In the genomic region with DNA sequence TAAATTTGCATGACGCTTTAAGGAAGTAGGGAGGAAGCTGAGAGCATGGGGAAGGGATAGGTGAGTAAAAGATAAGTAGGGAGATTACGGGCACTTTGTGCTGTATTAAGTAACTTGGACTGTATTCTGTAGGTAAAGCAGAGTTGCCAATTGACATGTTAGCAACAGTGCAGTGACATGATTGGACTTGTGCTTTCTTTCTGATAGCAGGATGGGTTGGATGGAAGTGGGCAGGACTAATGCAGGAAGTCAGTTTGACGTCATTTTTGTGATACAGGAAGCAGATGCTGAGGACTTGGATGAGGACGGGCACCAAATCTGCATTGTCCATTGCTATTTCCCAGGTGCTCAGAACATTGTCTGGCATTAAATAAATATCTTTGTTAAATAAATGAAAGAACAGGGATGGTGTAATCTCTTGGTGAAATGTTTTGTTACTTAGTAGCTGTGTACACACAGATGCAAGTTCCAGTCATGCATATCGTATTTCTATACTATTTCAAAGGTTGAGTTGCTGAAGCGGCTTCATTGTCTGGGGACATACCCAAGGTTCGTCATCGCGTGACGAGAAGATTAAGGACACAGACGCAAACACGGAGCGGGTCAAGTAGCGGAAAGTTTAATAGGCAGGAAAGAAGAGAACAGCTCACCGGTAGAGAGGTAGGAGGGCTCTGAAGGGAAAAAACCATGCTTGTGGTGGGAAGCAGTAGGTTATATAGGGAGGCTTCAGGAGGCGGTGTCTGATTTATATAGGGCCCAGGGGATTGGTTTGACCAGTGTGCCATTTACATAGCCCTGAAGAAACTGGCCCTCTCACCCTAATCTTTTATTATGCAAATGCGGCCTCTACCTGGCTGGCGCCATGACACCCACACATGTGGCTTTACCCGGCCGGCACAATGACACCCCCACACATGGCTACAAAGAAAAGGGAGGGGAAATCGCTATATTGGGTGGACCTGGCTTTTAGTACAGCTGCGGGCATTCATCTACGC, we compare ENCODE assay signal across 15 cellular contexts. TPM values are rescaled to one million over a fixed set of nuclear protein-coding genes. Genes with fewer than 3 reads are reported as not detected.
DNase-seq lines count a peak whose midpoint lies in the region; ATAC-seq, FAIRE-seq and TF ChIP-seq lines count a peak whose summit lies in the region.
"Had no signal": no experiment of that assay in that cellular context is flagged by ENCODE, and none has a peak within 500 bp of the region (broad histone marks: within the 10 kb centered on the region; RNA-seq: fewer than 3 reads in every experiment).

No MANE protein-coding gene starts in this region.

- H3K4me3 ChIP-seq in GM23248 (no peak overlapping the region), K562 (no peak overlapping the region), hepatocyte (no peak overlapping the region)
- H3K4me3 ChIP-seq: right atrium auricular region had no signal

- no peak for ATAC-seq in K562
- ATAC-seq: naive thymus-derived CD8-positive, alpha-beta T cell had no signal

- peaks cover 4% of the 10 kb centered on the region for H3K36me3 Mint-ChIP-seq in nephron progenitor cell (ENCODE audit: low read depth)
- H3K36me3 Mint-ChIP-seq: CD14-positive monocyte; naive thymus-derived CD8-positive, alpha-beta T cell had no signal

- H3K4me2 ChIP-seq in GM23248 (ENCODE audit: unreplicated experiment) (peak overlapping the region; percentile 42), K562 (ENCODE audit: insufficient read depth, low read length) (no peak overlapping the region; the same call in 1 of the 2 replicates), hepatocyte (no peak overlapping the region)

- TF ChIP-seq RAD21 in K562 (CRISPR knock-in tag; conservative IDR thresholded peaks at IDR 0.05 in 1 of 2, IDR thresholded peaks at IDR 0.05 in 1 of 2) = no peak

- H3K9me1 ChIP-seq in K562 (ENCODE audit: control insufficient read depth, insufficient read depth, low read length) = no peaks in the 10 kb centered on the region

- no peaks in the 10 kb centered on the region for H3K79me2 ChIP-seq in GM23248 (ENCODE audit: insufficient read depth)
- no peaks in the 10 kb centered on the region for H3K79me2 ChIP-seq in K562 (ENCODE audit: control insufficient read depth, insufficient read depth, low read length)
- H3K79me2 ChIP-seq in hepatocyte = no peaks in the 10 kb centered on the region

- H3K9me2 ChIP-seq in GM23248 (ENCODE audit: insufficient read depth) = no peaks in the 10 kb centered on the region
- no peaks in the 10 kb centered on the region for H3K9me2 ChIP-seq in hepatocyte (replicated peaks; ENCODE audit: insufficient read depth)

- H3K4me1 ChIP-seq in GM23248 (ENCODE audit: insufficient read depth) = no peaks in the 10 kb centered on the region
- H3K4me1 ChIP-seq in K562 (replicated peaks in 1 of 2; ENCODE audit: control insufficient read depth in 2 of 2, insufficient read depth in 2 of 2, low read length in 2 of 2) = no peaks in the 10 kb centered on the region
- H3K4me1 ChIP-seq in hepatocyte (ENCODE audit: insufficient read depth) = no peaks in the 10 kb centered on the region
- H3K4me1 ChIP-seq: right atrium auricular region had no signal

- H3K27ac ChIP-seq in GM23248 = no peak overlapping the region
- H3K27ac ChIP-seq in K562 (ENCODE audit: extremely low read depth, low read depth, low read length) = no peak overlapping the region
- H3K27ac ChIP-seq in hepatocyte = no peak overlapping the region
- H3K27ac ChIP-seq: right atrium auricular region had no signal

- no peaks in the 10 kb centered on the region for H3F3A ChIP-seq in GM23248 (ENCODE audit: insufficient read depth)

- H3K27me3 Mint-ChIP-seq in nephron progenitor cell (ENCODE audit: low read depth, poor library complexity) = no peaks in the 10 kb centered on the region

- no peak overlapping the region for H3K4me3 Mint-ChIP-seq in nephron progenitor cell
- H3K4me3 Mint-ChIP-seq: CD14-positive monocyte; dendritic cell treated with granulocyte-macrophage colony-stimulating factor and Interleukin-4, amounts not matched to agents 40 ng/mL and 50 ng/mL, for 4 days; naive thymus-derived CD8-positive, alpha-beta T cell had no signal

- H3K9me3 Mint-ChIP-seq in nephron progenitor cell = peaks cover 8% of the 10 kb centered on the region
- H3K9me3 Mint-ChIP-seq: dendritic cell treated with granulocyte-macrophage colony-stimulating factor and Interleukin-4, amounts not matched to agents 40 ng/mL and 50 ng/mL, for 4 days; naive thymus-derived CD8-positive, alpha-beta T cell had no signal

- TF ChIP-seq POLR2A in K562 (conservative IDR thresholded peaks at IDR 0.05) = no peak

- H3K9ac ChIP-seq in GM23248 (no peak overlapping the region), K562 (ENCODE audit: insufficient read depth in 1 of 2, low read depth in 2 of 2, low read length in 2 of 2) (no peak overlapping the region)

- no peak for FAIRE-seq in K562 (lab: Jason Lieb, UNC)

- peak overlapping the region; percentile 74 for H2AFZ ChIP-seq in GM23248
- H2AFZ ChIP-seq in K562 (ENCODE audit: low read depth, low read length) = peak overlapping the region; percentile 59
- H2AFZ ChIP-seq in hepatocyte = no peak overlapping the region

- BruUV-seq in K562 (replicated peaks; lab: Mats Ljungman, UMichigan) = no TSS peak

- H3K4me1 Mint-ChIP-seq in nephron progenitor cell = peaks cover 10% of the 10 kb centered on the region

- no peaks in the 10 kb centered on the region for H3K36me3 ChIP-seq in GM23248 (ENCODE audit: low read depth)
- H3K36me3 ChIP-seq in K562 (ENCODE audit: control insufficient read depth, insufficient read depth, low read length) = no peaks in the 10 kb centered on the region
- H3K36me3 ChIP-seq in hepatocyte (replicated peaks; ENCODE audit: insufficient read depth, low read depth) = no peaks in the 10 kb centered on the region
- H3K36me3 ChIP-seq: right atrium auricular region had no signal

- TF ChIP-seq CTCF in K562 (IDR thresholded peaks at IDR 0.05 in 2 of 3, conservative IDR thresholded peaks at IDR 0.05 in 1 of 3; ENCODE audit: insufficient read depth in 2 of 3, low read depth in 1 of 3, low read length in 3 of 3) (no peak), nephron progenitor cell (IDR thresholded peaks at IDR 0.05) (no peak), hepatocyte (IDR thresholded peaks at IDR 0.05; ENCODE audit: poor library complexity) (no peak)

- WGBS in GM23248 (ENCODE audit: low coverage in 1 of 2, low lambda C conversion rate in 2 of 2, missing lambda C conversion rate in 2 of 2), 2 experiments = 70 to 74% methylated on average over 23 of the region's 23 CpGs
- 58% methylated on average over 15 of the region's 23 CpGs for WGBS in K562 (ENCODE audit: insufficient coverage, low coverage, missing lambda C conversion rate)
- 90% methylated on average over 23 of the region's 23 CpGs for WGBS in hepatocyte (ENCODE audit: low lambda C conversion rate, missing lambda C conversion rate)

- H3K9me3 ChIP-seq in GM23248 (ENCODE audit: low read depth) = no peaks in the 10 kb centered on the region
- H3K9me3 ChIP-seq in K562 (replicated peaks; ENCODE audit: control insufficient read depth, insufficient read depth, low read depth, low read length) = no peaks in the 10 kb centered on the region
- H3K9me3 ChIP-seq in hepatocyte (ENCODE audit: low read depth) = no peaks in the 10 kb centered on the region
- H3K9me3 ChIP-seq: right atrium auricular region had no signal

- POLR2A ChIA-PET in K562 (lab: Yijun Ruan, JAX) = no interaction called here

- peak overlapping the region; percentile 63 for H3K27ac Mint-ChIP-seq in nephron progenitor cell
- H3K27ac Mint-ChIP-seq: CD14-positive monocyte; dendritic cell treated with granulocyte-macrophage colony-stimulating factor and Interleukin-4, amounts not matched to agents 40 ng/mL and 50 ng/mL, for 4 days had no signal

- CTCF ChIA-PET in K562 (lab: Yijun Ruan, JAX; ENCODE audit: low intra/inter-chr PET ratio) = interaction anchor here (1.9 kb wide), 1 partner anchor 36 kb away, joined by 6 read pairs; no protein-coding TSS in a partner anchor

- no peak for TF ChIP-seq EP300 in K562 (IDR thresholded peaks at IDR 0.05; ENCODE audit: low read length)

- H3K27me3 ChIP-seq in GM23248 (replicated peaks; ENCODE audit: insufficient read depth) (no peaks in the 10 kb centered on the region), K562 (ENCODE audit: control insufficient read depth in 2 of 2, insufficient read depth in 2 of 2, low read length in 2 of 2) (no peaks in the 10 kb centered on the region), hepatocyte (no peaks in the 10 kb centered on the region)
- H3K27me3 ChIP-seq: right atrium auricular region had no signal

- intact Hi-C loops in K562 (cut with micrococcal nuclease) = no loop called here

- in situ Hi-C loops in GM23248 (cut with MboI) (no loop called here), K562 (cut with MboI) (no loop called here)

- no peaks in the 10 kb centered on the region for H4K20me1 ChIP-seq in GM23248 (ENCODE audit: insufficient read depth)
- no peaks in the 10 kb centered on the region for H4K20me1 ChIP-seq in K562 (replicated peaks; ENCODE audit: control insufficient read depth, insufficient read depth, low read length)
- H4K20me1 ChIP-seq in hepatocyte (ENCODE audit: insufficient read depth, poor library complexity, severe bottlenecking) = no peaks in the 10 kb centered on the region

- DNase-seq in GM23248 (no peak), NCI-H2029 (lab: John Stamatoyannopoulos, UW) (peak; percentile 93), K562 (ENCODE audit: extremely low read depth in 1 of 4, low spot score in 3 of 4) (peak in 1 of 4 experiments; percentile 15), nephron progenitor cell (peak; percentile 15), inferior parietal cortex (ENCODE audit: extremely low spot score) (no peak), hepatocyte (ENCODE audit: low spot score) (no peak), mucosa of gallbladder (ENCODE audit: low spot score) (no peak)
- no peak for DNase-seq in NK-92 treated with Interleukin-12 subunit alpha and Interleukin-12 subunit beta, amount 100 ng/mL, for 24 hours (lab: John Stamatoyannopoulos, UW)
- DNase-seq: activated CD4-positive, alpha-beta T cell treated with anti-CD3 and anti-CD28 coated beads for 4 hours; anterior cingulate cortex; MV-4-11; naive thymus-derived CD8-positive, alpha-beta T cell had no signal

RNA-seq across cellular contexts. Expression of gene GUCY2C, which starts 30.7 kb away (rescaled TPM):
- total RNA-seq in GM23248 (2014; rRNA removed; shearing (Covaris generic)) = not detected in 2 replicates
- polyA plus RNA-seq in GM23248 (2016; fragmentation: Nextera tagmentation; extraction: Ambion mirVana) (not detected in 2 replicates), K562 (2011; rRNA removed) (0.01 and 0.03 TPM in 2 replicates), K562 (2014; fragmentation: Illumina TruSeq; extraction: Trizol) (not detected in 2 replicates), K562 (2014; fragmentation: Nextera tagmentation; extraction: Ambion mirVana) (under 1 TPM in 1 of 2 experiments, not detected in 1; 0.04 TPM), K562 (2014; rRNA removed) (not detected in 2 replicates), hepatocyte (12.9 and 26.5 TPM in 2 replicates)
- not detected in 2 replicates for total RNA-seq in K562 (2011; cell fraction: chromatin; rRNA removed; ENCODE audit: low replicate concordance)
- total RNA-seq in K562 (2011; cell fraction: nucleolus; rRNA removed) = not detected in 2 replicates
- not detected in 2 replicates for total RNA-seq in K562 (2011; cell fraction: nucleoplasm; rRNA removed)
- total RNA-seq in K562 (2014; rRNA removed) (0.05 TPM in 1 of 2 replicates, not detected in the other), K562 (2014; rRNA removed; fragmentation: Illumina TruSeq; extraction: Trizol) (not detected in 2 replicates), K562 (2015; rRNA removed; fragmentation: Illumina TruSeq; extraction: Trizol) (not detected in 2 replicates), K562 (2021) (not detected in 2 replicates), hepatocyte (47.6 and 48.1 TPM in 2 replicates), mucosa of gallbladder (0.12 TPM)
- 0.04 TPM in 1 of 2 replicates, not detected in the other for polyA plus RNA-seq in K562 (2011; cell fraction: cytosol; rRNA removed)
- polyA plus RNA-seq in K562 (2011; cell fraction: nucleus; rRNA removed) = 0.07 TPM in 1 of 2 replicates, not detected in the other
- polyA plus RNA-seq in K562 (2012) = 0.03 TPM in 1 of 2 replicates, not detected in the other
- 0.03 TPM in 1 of 2 replicates, not detected in the other for polyA minus RNA-seq in K562 (2011; rRNA and poly(A)+ RNA removed)
- polyA minus RNA-seq in K562 (2011; cell fraction: cytosol; rRNA and poly(A)+ RNA removed) = not detected in 2 replicates
- polyA minus RNA-seq in K562 (2011; cell fraction: nucleus; rRNA and poly(A)+ RNA removed) = not detected in 2 replicates
- total RNA-seq: naive thymus-derived CD8-positive, alpha-beta T cell; right atrium auricular region had no signal
- polyA plus RNA-seq: naive thymus-derived CD8-positive, alpha-beta T cell had no signal

Comparison
In these comparisons a context has a peak if more than half of its experiments do, and no peak if none do; other contexts are left out.
1. DNase-seq: peak in NCI-H2029 (single experiment) and nephron progenitor cell (single experiment); none in GM23248 (single experiment), inferior parietal cortex (single experiment), hepatocyte (single experiment), mucosa of gallbladder (single experiment) and NK-92 treated with Interleukin-12 subunit alpha and Interleukin-12 subunit beta, amount 100 ng/mL, for 24 hours (single experiment).
2. RNA of gene GUCY2C, which starts 30.7 kb away (total RNA-seq): 47.6 to 48.1 TPM in hepatocyte; 0.12 TPM in mucosa of gallbladder (single experiment), 0.05 TPM in K562 and not detected in GM23248; every median in the first group is over 10 times any median in the second.